8 cellular contexts compared by ENCODE assay signal in the genomic region with DNA sequence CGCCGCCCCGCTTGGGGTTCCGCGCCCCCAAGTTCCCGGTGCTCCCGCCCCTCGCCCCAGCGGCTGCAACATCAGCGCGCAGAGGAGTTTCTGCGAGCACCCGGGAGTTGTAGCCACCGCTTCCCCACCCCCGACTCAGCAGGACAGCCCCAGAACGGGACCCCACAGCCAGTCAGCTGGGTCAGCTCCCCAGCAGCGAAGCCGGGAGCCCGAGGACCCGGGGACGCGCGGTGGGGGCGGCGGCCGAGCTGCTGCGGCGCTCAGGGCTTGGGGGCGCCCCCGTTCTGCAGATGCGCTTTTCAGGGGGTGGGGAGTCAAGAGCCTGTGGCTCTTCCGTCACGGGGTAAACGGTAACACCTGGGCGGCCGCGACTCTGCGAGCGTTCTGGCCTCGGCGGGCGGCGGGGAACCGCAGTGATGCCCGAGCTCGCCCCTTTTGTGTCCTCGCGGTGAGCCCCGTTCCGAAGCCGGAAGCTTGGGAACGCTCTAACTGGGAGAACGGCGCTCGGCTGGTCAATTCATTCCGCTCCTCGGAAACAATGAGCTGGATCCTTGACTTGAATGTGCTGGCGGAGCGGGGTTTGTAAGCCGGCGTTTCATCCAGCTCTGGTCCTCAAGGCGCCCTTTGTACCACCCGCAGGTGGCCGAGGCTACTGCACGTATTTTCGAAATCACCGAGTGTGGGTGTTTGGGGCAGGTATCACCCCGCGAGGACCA. TPM values are rescaled to one million over a fixed set of nuclear protein-coding genes. Genes with fewer than 3 reads are reported as not detected.
A peak's percentile ranks its signal among the peaks of the same experiment; 100 is the strongest.
DNase-seq lines count a peak whose midpoint lies in the region; ATAC-seq and TF ChIP-seq lines count a peak whose summit lies in the region.

No MANE protein-coding gene starts in this region.

- H3K4me3 ChIP-seq in CD4-positive, CD25-positive, alpha-beta regulatory T cell (ENCODE audit: low read depth, low read length): peak overlapping the region; percentile 71
- H3K4me3 ChIP-seq in OCI-LY1 (ENCODE audit: low read depth, low read length, poor library complexity, severe bottlenecking): peak overlapping the region; percentile 87

- peaks cover 49% of the 10 kb centered on the region for H3K79me2 ChIP-seq in OCI-LY1 (ENCODE audit: insufficient read depth, low read length)

- H3K9me3 Mint-ChIP-seq in CD4-positive, CD25-positive, alpha-beta regulatory T cell: peaks cover 0 to 1% (median 0%) of the 10 kb centered on the region in 7 donors
- H3K9me3 Mint-ChIP-seq in activated T-helper 1 cell treated with anti-CD3 and anti-CD28 coated beads, Interleukin-12 subunit alpha, Interleukin-12 subunit beta, Interleukin-2, Interleukin-4 antibody, amounts not matched to agents 30 ng/mL and 10 ng/mL and 1 ng/mL, durations not matched to agents 14 hours and 24 hours and 36 hours: no peaks in the 10 kb centered on the region
- H3K9me3 Mint-ChIP-seq in nephron progenitor cell: no peaks in the 10 kb centered on the region

- intact Hi-C loops in activated T-helper 1 cell treated with anti-CD3 and anti-CD28 coated beads, Interleukin-12 subunit alpha, Interleukin-12 subunit beta, Interleukin-2, Interleukin-4 antibody, amounts not matched to agents 30 ng/mL and 10 ng/mL and 1 ng/mL, durations not matched to agents 14 hours and 24 hours and 36 hours (cut with micrococcal nuclease): loop anchor here (1.0 to 10.0 kb wide), 6 partner anchors 98 to 524 kb away; a partner anchor contains a TSS

- peak; percentile 63 to 69 for ATAC-seq in CD4-positive, CD25-positive, alpha-beta regulatory T cell (ENCODE audit: low read depth in 2 of 2)
- peak; percentile 57 for ATAC-seq in GM19328 (IDR thresholded peaks at IDR 0.05; ENCODE audit: unreplicated experiment)
- ATAC-seq in HG03457 (IDR thresholded peaks at IDR 0.05; ENCODE audit: unreplicated experiment): peak; percentile 60

- H3K27me3 ChIP-seq in CD4-positive, CD25-positive, alpha-beta regulatory T cell (ENCODE audit: control insufficient read depth, insufficient read depth, low read length): peaks cover 17% of the 10 kb centered on the region
- H3K27me3 ChIP-seq in OCI-LY1 (ENCODE audit: insufficient read depth, low read length): no peaks in the 10 kb centered on the region

- TF ChIP-seq CTCF in OCI-LY1 (IDR thresholded peaks at IDR 0.05; ENCODE audit: low read length): peak; percentile 61
- TF ChIP-seq CTCF in nephron progenitor cell (IDR thresholded peaks at IDR 0.05): peak; percentile 42

- H3K4me2 ChIP-seq in OCI-LY1 (ENCODE audit: low read length): peak overlapping the region; percentile 94

- peaks cover 15% of the 10 kb centered on the region for H3K4me1 ChIP-seq in CD4-positive, CD25-positive, alpha-beta regulatory T cell (ENCODE audit: control insufficient read depth, insufficient read depth, low read length, poor library complexity, severe bottlenecking)
- H3K4me1 ChIP-seq in OCI-LY1 (ENCODE audit: insufficient read depth, low read length, severe bottlenecking): peaks cover 81% of the 10 kb centered on the region

- H3F3A ChIP-seq in OCI-LY1 (ENCODE audit: insufficient read depth, low read length): no peaks in the 10 kb centered on the region

- no peaks in the 10 kb centered on the region for H3K9me2 ChIP-seq in OCI-LY1 (ENCODE audit: low read depth, low read length)

- H3K27ac ChIP-seq in CD4-positive, CD25-positive, alpha-beta regulatory T cell (ENCODE audit: insufficient read depth, low read length, poor library complexity, severe bottlenecking): peak overlapping the region; percentile 49
- H3K27ac ChIP-seq in OCI-LY1 (ENCODE audit: low read depth, low read length, poor library complexity, severe bottlenecking) (peak overlapping the region; percentile 91), substantia nigra (ENCODE audit: low read depth, low read length, poor library complexity, severe bottlenecking) (peak overlapping the region; percentile 66)

- H3K36me3 Mint-ChIP-seq in CD4-positive, CD25-positive, alpha-beta regulatory T cell: no peaks in the 10 kb centered on the region
- no peaks in the 10 kb centered on the region for H3K36me3 Mint-ChIP-seq in activated T-helper 1 cell treated with anti-CD3 and anti-CD28 coated beads, Interleukin-12 subunit alpha, Interleukin-12 subunit beta, Interleukin-2, Interleukin-4 antibody, amounts not matched to agents 30 ng/mL and 10 ng/mL and 1 ng/mL, durations not matched to agents 14 hours and 24 hours and 36 hours (ENCODE audit: low read depth)
- no peaks in the 10 kb centered on the region for H3K36me3 Mint-ChIP-seq in nephron progenitor cell (ENCODE audit: low read depth)

- H3K36me3 ChIP-seq in CD4-positive, CD25-positive, alpha-beta regulatory T cell (ENCODE audit: control insufficient read depth, insufficient read depth, low read length): no peaks in the 10 kb centered on the region
- H3K36me3 ChIP-seq in OCI-LY1 (ENCODE audit: insufficient read depth, low read length): peaks cover 11% of the 10 kb centered on the region; the same call in 1 of the 2 replicates

- peaks cover 10 to 18% (median 13%) of the 10 kb centered on the region in 4 donors for H3K4me1 Mint-ChIP-seq in CD4-positive, CD25-positive, alpha-beta regulatory T cell
- peaks cover 17% of the 10 kb centered on the region for H3K4me1 Mint-ChIP-seq in activated T-helper 1 cell treated with anti-CD3 and anti-CD28 coated beads, Interleukin-12 subunit alpha, Interleukin-12 subunit beta, Interleukin-2, Interleukin-4 antibody, amounts not matched to agents 30 ng/mL and 10 ng/mL and 1 ng/mL, durations not matched to agents 14 hours and 24 hours and 36 hours (ENCODE audit: low read depth)
- peaks cover 50% of the 10 kb centered on the region for H3K4me1 Mint-ChIP-seq in nephron progenitor cell

- H3K27me3 Mint-ChIP-seq in CD4-positive, CD25-positive, alpha-beta regulatory T cell: peaks cover 66% of the 10 kb centered on the region
- H3K27me3 Mint-ChIP-seq in activated T-helper 1 cell treated with anti-CD3 and anti-CD28 coated beads, Interleukin-12 subunit alpha, Interleukin-12 subunit beta, Interleukin-2, Interleukin-4 antibody, amounts not matched to agents 30 ng/mL and 10 ng/mL and 1 ng/mL, durations not matched to agents 14 hours and 24 hours and 36 hours (ENCODE audit: insufficient read depth): peaks cover 60% of the 10 kb centered on the region
- peaks cover 70% of the 10 kb centered on the region for H3K27me3 Mint-ChIP-seq in nephron progenitor cell (ENCODE audit: low read depth, poor library complexity)

- H3K27ac Mint-ChIP-seq in CD4-positive, CD25-positive, alpha-beta regulatory T cell: peak overlapping the region; percentile 77 to 88 (median 78)
- H3K27ac Mint-ChIP-seq in activated T-helper 1 cell treated with anti-CD3 and anti-CD28 coated beads, Interleukin-12 subunit alpha, Interleukin-12 subunit beta, Interleukin-2, Interleukin-4 antibody, amounts not matched to agents 30 ng/mL and 10 ng/mL and 1 ng/mL, durations not matched to agents 14 hours and 24 hours and 36 hours: peak overlapping the region; percentile 73
- H3K27ac Mint-ChIP-seq in nephron progenitor cell: peak overlapping the region; percentile 57

- peak; percentile 25 to 72 (median 61) for DNase-seq in CD4-positive, CD25-positive, alpha-beta regulatory T cell
- DNase-seq in activated T-helper 1 cell treated with anti-CD3 and anti-CD28 coated beads, Interleukin-12 subunit alpha, Interleukin-12 subunit beta, Interleukin-2, Interleukin-4 antibody, amounts not matched to agents 30 ng/mL and 10 ng/mL and 1 ng/mL, durations not matched to agents 14 hours and 24 hours and 36 hours (ENCODE audit: low spot score): peak; percentile 27
- DNase-seq in fibroblast of peridontal ligament (ENCODE audit: extremely low read depth): peak; percentile 40
- DNase-seq in nephron progenitor cell: peak; percentile 71
- peak in 42 of 49 donors; percentile 13 to 78 (median 56) for DNase-seq in substantia nigra (lab: John Stamatoyannopoulos, UW)

- H3K9ac ChIP-seq in OCI-LY1 (ENCODE audit: low read length): peak overlapping the region; percentile 80

- H3K9me3 ChIP-seq in CD4-positive, CD25-positive, alpha-beta regulatory T cell (ENCODE audit: control insufficient read depth in 2 of 2, low read length in 2 of 2): no peaks in the 10 kb centered on the region
- no peaks in the 10 kb centered on the region for H3K9me3 ChIP-seq in OCI-LY1 (ENCODE audit: low read length)

- H2AFZ ChIP-seq in OCI-LY1 (ENCODE audit: low read length): no peak overlapping the region

- peak overlapping the region; percentile 84 to 95 (median 90) for H3K4me3 Mint-ChIP-seq in CD4-positive, CD25-positive, alpha-beta regulatory T cell
- H3K4me3 Mint-ChIP-seq in activated T-helper 1 cell treated with anti-CD3 and anti-CD28 coated beads, Interleukin-12 subunit alpha, Interleukin-12 subunit beta, Interleukin-2, Interleukin-4 antibody, amounts not matched to agents 30 ng/mL and 10 ng/mL and 1 ng/mL, durations not matched to agents 14 hours and 24 hours and 36 hours: peak overlapping the region; percentile 83
- H3K4me3 Mint-ChIP-seq in nephron progenitor cell: peak overlapping the region; percentile 96

- no peaks in the 10 kb centered on the region for H4K20me1 ChIP-seq in OCI-LY1 (ENCODE audit: insufficient read depth, low read length)

RNA-seq across cellular contexts. Expression of a gene that starts 0.8 kb away (rescaled TPM):
- total RNA-seq in CD4-positive, CD25-positive, alpha-beta regulatory T cell: 29.9 TPM
- polyA plus RNA-seq in CD4-positive, CD25-positive, alpha-beta regulatory T cell: 1 to 10 TPM; 1.0 to 4.4 (median 2.3) TPM
- 0.27 and 0.80 TPM in 2 replicates for total RNA-seq in activated T-helper 1 cell treated with anti-CD3 and anti-CD28 coated beads, Interleukin-12 subunit alpha, Interleukin-12 subunit beta, Interleukin-2, Interleukin-4 antibody, amounts not matched to agents 30 ng/mL and 10 ng/mL and 1 ng/mL, durations not matched to agents 14 hours and 24 hours and 36 hours

Comparison
In these comparisons a context has a peak if more than half of its experiments do, and no peak if none do; other contexts are left out.
1. Peak in every context shown above with its lines: DNase-seq, ATAC-seq, H3K4me3 ChIP-seq and H3K27ac ChIP-seq.
2. RNA of a gene that starts 0.8 kb away (total RNA-seq): 29.9 TPM in CD4-positive, CD25-positive, alpha-beta regulatory T cell (single experiment); 0.27 to 0.80 TPM in activated T-helper 1 cell treated with anti-CD3 and anti-CD28 coated beads, Interleukin-12 subunit alpha, Interleukin-12 subunit beta, Interleukin-2, Interleukin-4 antibody, amounts not matched to agents 30 ng/mL and 10 ng/mL and 1 ng/mL, durations not matched to agents 14 hours and 24 hours and 36 hours; every median in the first group is over 10 times any median in the second.